In the genomic region with DNA sequence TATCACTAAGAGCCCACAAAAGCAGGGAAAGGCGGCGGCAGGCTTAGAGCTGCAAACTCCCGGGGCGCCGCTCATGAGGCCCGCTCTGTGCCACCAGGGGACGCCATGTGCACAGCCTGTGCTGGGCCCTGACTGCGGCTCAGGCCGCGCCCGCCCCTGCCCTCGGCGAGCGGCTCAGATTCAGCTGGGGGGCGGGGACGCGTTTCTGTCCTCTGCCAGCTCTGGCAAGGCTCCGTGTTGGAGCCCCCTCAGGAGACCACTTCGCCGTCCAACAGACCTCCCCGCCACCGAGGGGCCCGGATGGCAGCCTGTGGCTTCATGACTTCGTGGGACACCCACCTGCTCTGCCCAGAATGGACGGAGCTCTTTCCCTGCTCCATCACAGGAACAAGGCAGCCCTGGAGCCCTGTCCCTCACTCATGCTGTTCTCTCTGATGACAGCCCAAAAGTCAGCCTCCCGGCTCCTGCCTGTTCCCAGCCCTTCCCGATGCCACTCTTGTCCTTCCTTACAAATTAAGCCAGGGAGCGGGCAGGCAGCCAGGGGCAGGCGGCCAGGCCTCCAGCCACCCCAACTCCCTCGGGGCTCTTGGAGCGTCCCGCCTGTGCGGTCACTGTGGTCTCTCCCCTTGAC, we compare ENCODE assay signal across 9 cellular contexts.
DNase-seq lines count a peak whose midpoint lies in the region; ATAC-seq, FAIRE-seq and TF ChIP-seq lines count a peak whose summit lies in the region.
"Had no signal": no experiment of that assay in that cellular context is flagged by ENCODE, and none has a peak within 500 bp of the region (broad histone marks: within the 10 kb centered on the region; RNA-seq: fewer than 3 reads in every experiment).

No MANE protein-coding gene starts in this region.

- H3K4me2 ChIP-seq in neural cell (ENCODE audit: low read length) = no peak overlapping the region

- DNase-seq in D721Med (ENCODE audit: insufficient read length, low spot score) = peak; percentile 83
- DNase-seq in activated T-helper 1 cell treated with anti-CD3 and anti-CD28 coated beads, Interleukin-12 subunit alpha, Interleukin-12 subunit beta, Interleukin-2, Interleukin-4 antibody, amounts not matched to agents 30 ng/mL and 10 ng/mL and 1 ng/mL, durations not matched to agents 14 hours and 24 hours and 36 hours (ENCODE audit: low spot score) = peak; percentile 71
- peak; percentile 65 for DNase-seq in fibroblast of the aortic adventitia (ENCODE audit: low read depth)
- peak; percentile 82 to 83 for DNase-seq in stimulated activated naive CD8-positive, alpha-beta T cell treated with anti-CD3 and anti-CD28 coated beads, Interleukin-15, amount 100 ng/mL, for 72 hours

- H3K4me1 Mint-ChIP-seq in activated T-helper 1 cell treated with anti-CD3 and anti-CD28 coated beads, Interleukin-12 subunit alpha, Interleukin-12 subunit beta, Interleukin-2, Interleukin-4 antibody, amounts not matched to agents 30 ng/mL and 10 ng/mL and 1 ng/mL, durations not matched to agents 14 hours and 24 hours and 36 hours (ENCODE audit: low read depth) = peaks cover 22% of the 10 kb centered on the region
- peaks cover 42% of the 10 kb centered on the region for H3K4me1 Mint-ChIP-seq in stimulated activated naive CD8-positive, alpha-beta T cell treated with anti-CD3 and anti-CD28 coated beads, Interleukin-15, amount 100 ng/mL, for 72 hours

- H3K4me1 ChIP-seq in HUES64 (ENCODE audit: insufficient read depth, low read length) = 0 out of 2 replicates have a peak, but pooled peaks cover 3% of the 10 kb centered on the region

- H3K4me3 ChIP-seq in HUES64 (ENCODE audit: low read length) = peak overlapping the region; percentile 41
- H3K4me3 ChIP-seq in fibroblast of the aortic adventitia (ENCODE audit: low read depth, low read length) = peak overlapping the region; percentile 50
- peak overlapping the region; percentile 53 for H3K4me3 ChIP-seq in neural cell (ENCODE audit: low read length)

- intact Hi-C loops in activated T-helper 1 cell treated with anti-CD3 and anti-CD28 coated beads, Interleukin-12 subunit alpha, Interleukin-12 subunit beta, Interleukin-2, Interleukin-4 antibody, amounts not matched to agents 30 ng/mL and 10 ng/mL and 1 ng/mL, durations not matched to agents 14 hours and 24 hours and 36 hours (cut with micrococcal nuclease) = loop anchor here (1.0 to 2.0 kb wide), 8 partner anchors 40 to 318 kb away; a partner anchor contains a TSS

- no peaks in the 10 kb centered on the region for H3K9me3 ChIP-seq in HUES64 (ENCODE audit: insufficient read depth, low read depth, low read length)
- H3K9me3 ChIP-seq in neural cell (ENCODE audit: low read length) = no peaks in the 10 kb centered on the region

- no peak for FAIRE-seq in D721Med (lab: Jason Lieb, UNC)
- FAIRE-seq: islet of Langerhans had no signal

- H2AFZ ChIP-seq in neural cell (ENCODE audit: low read depth, low read length) = no peak overlapping the region

- H3K79me2 ChIP-seq in neural cell (replicated peaks; ENCODE audit: insufficient read depth, low read length) = no peaks in the 10 kb centered on the region

- no peaks in the 10 kb centered on the region; the same call in 1 of the 2 replicates for H3K36me3 ChIP-seq in HUES64 (ENCODE audit: insufficient read depth, low read length)
- no peaks in the 10 kb centered on the region for H3K36me3 ChIP-seq in neural cell (ENCODE audit: insufficient read depth, low read length)

- no peaks in the 10 kb centered on the region for H3K9me2 ChIP-seq in neural cell (ENCODE audit: insufficient read depth, low read length)

- peak; percentile 87 for TF ChIP-seq RAD21 in neural cell (conservative IDR thresholded peaks at IDR 0.05)

- H3K9ac ChIP-seq in HUES64 (ENCODE audit: low read depth, low read length) (no peak overlapping the region), neural cell (ENCODE audit: low read length) (no peak overlapping the region)

- H4K20me1 ChIP-seq in neural cell (ENCODE audit: insufficient read depth) = no peaks in the 10 kb centered on the region

- TF ChIP-seq EP300 in neural cell (conservative IDR thresholded peaks at IDR 0.05; ENCODE audit: poor library complexity, severe bottlenecking) = no peak

- no peaks in the 10 kb centered on the region for H3K9me3 Mint-ChIP-seq in activated T-helper 1 cell treated with anti-CD3 and anti-CD28 coated beads, Interleukin-12 subunit alpha, Interleukin-12 subunit beta, Interleukin-2, Interleukin-4 antibody, amounts not matched to agents 30 ng/mL and 10 ng/mL and 1 ng/mL, durations not matched to agents 14 hours and 24 hours and 36 hours
- H3K9me3 Mint-ChIP-seq in stimulated activated naive CD8-positive, alpha-beta T cell treated with anti-CD3 and anti-CD28 coated beads, Interleukin-15, amount 100 ng/mL, for 72 hours = no peaks in the 10 kb centered on the region

- 0 out of 2 replicates have a peak, but pooled peaks cover 7% of the 10 kb centered on the region for H3K27me3 ChIP-seq in HUES64 (ENCODE audit: insufficient read depth, low read length)
- no peaks in the 10 kb centered on the region for H3K27me3 ChIP-seq in neural cell (ENCODE audit: insufficient read depth, low read depth, low read length)

- ATAC-seq in GM21423 (IDR thresholded peaks at IDR 0.05; ENCODE audit: unreplicated experiment) = peak; percentile 75
- ATAC-seq in stimulated activated naive CD8-positive, alpha-beta T cell treated with anti-CD3 and anti-CD28 coated beads, Interleukin-15, amount 100 ng/mL, for 72 hours = peak; percentile 97

- H3F3A ChIP-seq in neural cell (ENCODE audit: insufficient read depth, low read length, poor library complexity, severe bottlenecking) = no peaks in the 10 kb centered on the region

- H3K27ac Mint-ChIP-seq in activated T-helper 1 cell treated with anti-CD3 and anti-CD28 coated beads, Interleukin-12 subunit alpha, Interleukin-12 subunit beta, Interleukin-2, Interleukin-4 antibody, amounts not matched to agents 30 ng/mL and 10 ng/mL and 1 ng/mL, durations not matched to agents 14 hours and 24 hours and 36 hours = no peak overlapping the region
- no peak overlapping the region for H3K27ac Mint-ChIP-seq in stimulated activated naive CD8-positive, alpha-beta T cell treated with anti-CD3 and anti-CD28 coated beads, Interleukin-15, amount 100 ng/mL, for 72 hours

- peaks cover 2% of the 10 kb centered on the region for H3K27me3 Mint-ChIP-seq in activated T-helper 1 cell treated with anti-CD3 and anti-CD28 coated beads, Interleukin-12 subunit alpha, Interleukin-12 subunit beta, Interleukin-2, Interleukin-4 antibody, amounts not matched to agents 30 ng/mL and 10 ng/mL and 1 ng/mL, durations not matched to agents 14 hours and 24 hours and 36 hours (ENCODE audit: insufficient read depth)
- peaks cover 22% of the 10 kb centered on the region for H3K27me3 Mint-ChIP-seq in stimulated activated naive CD8-positive, alpha-beta T cell treated with anti-CD3 and anti-CD28 coated beads, Interleukin-15, amount 100 ng/mL, for 72 hours

- peak overlapping the region; percentile 73 for H3K4me3 Mint-ChIP-seq in activated T-helper 1 cell treated with anti-CD3 and anti-CD28 coated beads, Interleukin-12 subunit alpha, Interleukin-12 subunit beta, Interleukin-2, Interleukin-4 antibody, amounts not matched to agents 30 ng/mL and 10 ng/mL and 1 ng/mL, durations not matched to agents 14 hours and 24 hours and 36 hours
- H3K4me3 Mint-ChIP-seq in stimulated activated naive CD8-positive, alpha-beta T cell treated with anti-CD3 and anti-CD28 coated beads, Interleukin-15, amount 100 ng/mL, for 72 hours = peak overlapping the region; percentile 47 to 84

- TF ChIP-seq CTCF in D721Med (IDR thresholded peaks at IDR 0.05; ENCODE audit: insufficient read depth, missing control alignments) (peak; percentile 92), fibroblast of the aortic adventitia (IDR thresholded peaks at IDR 0.05; ENCODE audit: insufficient read depth, low read length) (peak; percentile 98), neural cell (IDR thresholded peaks at IDR 0.05; ENCODE audit: poor library complexity, severe bottlenecking) (peak; percentile 81)

- peaks cover 2% of the 10 kb centered on the region for H3K36me3 Mint-ChIP-seq in activated T-helper 1 cell treated with anti-CD3 and anti-CD28 coated beads, Interleukin-12 subunit alpha, Interleukin-12 subunit beta, Interleukin-2, Interleukin-4 antibody, amounts not matched to agents 30 ng/mL and 10 ng/mL and 1 ng/mL, durations not matched to agents 14 hours and 24 hours and 36 hours (ENCODE audit: low read depth)

- H3K27ac ChIP-seq in HUES64 (ENCODE audit: low read depth, low read length) = no peak overlapping the region
- H3K27ac ChIP-seq in neural cell (ENCODE audit: low read length) = no peak overlapping the region

- WGBS in HUES64 = 15% methylated on average over 33 of the region's 33 CpGs

TF ChIP-seq in PFSK-1, 5 proteins besides CTCF, POLR2A, EP300 and RAD21 (continues in another document):
- TF ChIP-seq FOXP2 (optimal IDR thresholded peaks at IDR 0.05; ENCODE audit: borderline replicate concordance, extremely low read depth, extremely low read length, insufficient read depth) = peak; percentile 71

TF ChIP-seq in neural cell, 6 proteins besides CTCF, POLR2A, EP300 and RAD21:
- TF ChIP-seq MXI1 (conservative IDR thresholded peaks at IDR 0.05; ENCODE audit: poor library complexity, severe bottlenecking) (no peak), SMC3 (conservative IDR thresholded peaks at IDR 0.05; ENCODE audit: poor library complexity) (peak; percentile 94)
